Comparison of ENCODE assay signal across 28 cellular contexts in the genomic region with DNA sequence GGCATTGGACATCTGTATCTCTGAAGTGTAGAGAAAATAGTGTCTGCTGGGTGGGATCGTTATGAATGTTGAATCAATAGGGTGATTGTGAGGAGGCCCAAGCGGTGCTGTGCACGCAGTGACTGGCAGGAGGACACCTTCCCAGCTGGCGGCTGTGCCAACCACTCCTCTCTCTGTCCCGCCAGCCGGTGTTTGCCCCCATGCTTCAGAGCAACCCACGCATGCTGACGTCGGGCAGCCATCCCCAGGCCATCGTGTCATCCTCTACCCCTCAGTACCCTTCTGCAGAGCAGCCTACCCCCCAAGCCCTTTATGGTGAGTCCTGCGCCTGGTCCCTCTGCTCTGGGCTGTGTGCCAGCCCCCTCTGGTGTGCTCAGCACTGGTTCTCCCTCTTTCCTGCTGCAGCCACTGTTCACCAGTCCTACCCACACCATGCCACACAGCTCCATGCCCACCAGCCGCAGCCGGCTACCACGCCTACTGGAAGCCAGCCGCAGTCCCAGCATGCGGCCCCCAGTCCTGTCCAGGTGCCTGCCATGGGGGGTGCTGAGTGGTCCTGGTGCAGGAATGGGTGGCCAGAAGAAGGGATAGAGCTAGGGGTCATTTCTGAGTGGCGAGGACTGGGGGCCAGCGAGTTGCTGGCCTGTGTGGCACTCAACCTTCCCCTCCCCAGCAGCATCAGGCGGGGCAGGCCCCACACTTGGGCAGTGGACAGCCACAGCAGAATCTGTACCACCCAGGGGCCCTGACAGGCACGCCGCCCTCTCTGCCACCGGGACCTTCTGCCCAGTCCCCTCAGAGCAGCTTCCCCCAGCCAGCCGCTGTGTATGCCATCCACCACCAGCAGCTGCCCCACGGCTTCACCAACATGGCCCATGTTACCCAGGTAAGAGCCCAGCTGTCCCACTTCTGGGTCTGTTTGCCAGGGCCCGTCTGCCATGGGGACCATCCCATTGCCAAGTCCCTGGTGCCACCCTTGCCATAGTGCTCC. TPM values are rescaled to one million over a fixed set of nuclear protein-coding genes. Genes with fewer than 3 reads are reported as not detected.
DNase-seq lines count a peak whose midpoint lies in the region; ATAC-seq, FAIRE-seq and TF ChIP-seq lines count a peak whose summit lies in the region.
"Had no signal": no experiment of that assay in that cellular context is flagged by ENCODE, and none has a peak within 500 bp of the region (broad histone marks: within the 10 kb centered on the region; RNA-seq: fewer than 3 reads in every experiment).

No MANE protein-coding gene starts in this region.

- H3K4me2 ChIP-seq in astrocyte (ENCODE audit: low read length): no peak overlapping the region

- H3K27me3 ChIP-seq in astrocyte (ENCODE audit: insufficient read depth, low read length): no peaks in the 10 kb centered on the region
- no peaks in the 10 kb centered on the region for H3K27me3 ChIP-seq in left lung
- H3K27me3 ChIP-seq: neutrophil, right lobe of liver, transverse colon had no signal

- H3K27ac Mint-ChIP-seq in activated naive CD4-positive, alpha-beta T cell treated with anti-CD3 and anti-CD28 coated beads, Interleukin-2, amount 50 U/mL, for 24 hours: peak overlapping the region; percentile 2
- H3K27ac Mint-ChIP-seq in astrocyte (ENCODE audit: unreplicated experiment): peak overlapping the region; percentile 53
- H3K27ac Mint-ChIP-seq: activated CD4-positive, alpha-beta memory T cell treated with anti-CD3 and anti-CD28 coated beads, Interleukin-2, amount 10 ng/mL, durations not matched to agents 7 days and 5 days; CD8-positive, alpha-beta T cell had no signal

- FAIRE-seq in astrocyte (lab: Jason Lieb, UNC): no peak
- FAIRE-seq: islet of Langerhans had no signal

- peaks cover 19% of the 10 kb centered on the region for H3K36me3 Mint-ChIP-seq in activated naive CD4-positive, alpha-beta T cell treated with anti-CD3 and anti-CD28 coated beads, Interleukin-2, amount 50 U/mL, for 24 hours
- H3K36me3 Mint-ChIP-seq in astrocyte (ENCODE audit: low read depth, unreplicated experiment): peaks cover 31% of the 10 kb centered on the region

- intact Hi-C loops in mucosa of descending colon (cut with DNase I, micrococcal nuclease): no loop called here
- intact Hi-C loops in left lung (cut with DNase I): no loop called here

- H2AFZ ChIP-seq in astrocyte (ENCODE audit: low read depth, low read length): no peak overlapping the region

- H3K4me3 ChIP-seq in astrocyte (ENCODE audit: insufficient read depth, low read depth, low read length): no peak overlapping the region
- no peak overlapping the region for H3K4me3 ChIP-seq in mucosa of descending colon
- H3K4me3 ChIP-seq in left lung: no peak overlapping the region
- H3K4me3 ChIP-seq: coronary artery, right lobe of liver, transverse colon had no signal

- H3K9ac ChIP-seq in astrocyte (ENCODE audit: low read length): no peak overlapping the region

- H3K4me3 Mint-ChIP-seq in activated naive CD4-positive, alpha-beta T cell treated with anti-CD3 and anti-CD28 coated beads, Interleukin-2, amount 50 U/mL, for 24 hours: no peak overlapping the region
- H3K4me3 Mint-ChIP-seq in astrocyte (ENCODE audit: unreplicated experiment): peak overlapping the region; percentile 27
- H3K4me3 Mint-ChIP-seq: activated CD4-positive, alpha-beta memory T cell treated with anti-CD3 and anti-CD28 coated beads, Interleukin-2, amount 10 ng/mL, durations not matched to agents 7 days and 5 days; CD8-positive, alpha-beta T cell had no signal

- ATAC-seq in mucosa of descending colon: peak; percentile 9
- no peak for ATAC-seq in left lung
- ATAC-seq in HG02938 (IDR thresholded peaks at IDR 0.05; ENCODE audit: unreplicated experiment): no peak
- ATAC-seq: CD8-positive, alpha-beta T cell; PC-3 had no signal

- H3K4me1 Mint-ChIP-seq in activated naive CD4-positive, alpha-beta T cell treated with anti-CD3 and anti-CD28 coated beads, Interleukin-2, amount 50 U/mL, for 24 hours: peaks cover 16% of the 10 kb centered on the region
- H3K4me1 Mint-ChIP-seq in astrocyte (ENCODE audit: low read depth, unreplicated experiment): peaks cover 4% of the 10 kb centered on the region

- no peaks in the 10 kb centered on the region for H3K27me3 Mint-ChIP-seq in activated naive CD4-positive, alpha-beta T cell treated with anti-CD3 and anti-CD28 coated beads, Interleukin-2, amount 50 U/mL, for 24 hours
- H3K27me3 Mint-ChIP-seq in astrocyte (ENCODE audit: low read depth, unreplicated experiment): no peaks in the 10 kb centered on the region
- H3K27me3 Mint-ChIP-seq: activated CD4-positive, alpha-beta memory T cell treated with anti-CD3 and anti-CD28 coated beads, Interleukin-2, amount 10 ng/mL, durations not matched to agents 7 days and 5 days; naive B cell had no signal

- no peaks in the 10 kb centered on the region for H3K9me3 Mint-ChIP-seq in activated naive CD4-positive, alpha-beta T cell treated with anti-CD3 and anti-CD28 coated beads, Interleukin-2, amount 50 U/mL, for 24 hours
- H3K9me3 Mint-ChIP-seq in astrocyte (ENCODE audit: unreplicated experiment): no peaks in the 10 kb centered on the region
- H3K9me3 Mint-ChIP-seq: activated CD4-positive, alpha-beta memory T cell treated with anti-CD3 and anti-CD28 coated beads, Interleukin-2, amount 10 ng/mL, durations not matched to agents 7 days and 5 days; CD8-positive, alpha-beta T cell; naive B cell had no signal

- no peak for DNase-seq in activated naive CD4-positive, alpha-beta T cell treated with Interleukin-2 at 50 U/mL for 16 hours
- DNase-seq in GM20000 (ENCODE audit: low spot score) (peak; percentile 9), astrocyte (ENCODE audit: low read depth) (no peak), mucosa of descending colon (no peak), left lung (no peak), hepatic stellate cell (ENCODE audit: low spot score) (no peak)
- DNase-seq: activated CD4-positive, alpha-beta memory T cell treated with anti-CD3 and anti-CD28 coated beads, Interleukin-2, amount 10 ng/mL, durations not matched to agents 7 days and 5 days; activated naive CD4-positive, alpha-beta T cell treated with anti-CD3 and anti-CD28 coated beads, Interleukin-2, amount 50 U/mL, for 16 hours; activated T-cell treated with anti-CD3 and anti-CD28 coated beads for 4 hours; CD8-positive, alpha-beta T cell; DMS 273 treated with DMSO at 0.1 percent for 48 hours; effector CD8-positive, alpha-beta T cell; erythroblast; naive B cell; NCI-H1436 treated with DMSO at 0.1 percent for 48 hours; NCI-H2081 treated with DMSO at 0.1 percent for 48 hours; NCI-H2227 treated with DMSO at 0.1 percent for 48 hours; NCI-H526 treated with DMSO at 0.1 percent for 48 hours; PC-3; right lobe of liver; SHP77 treated with DMSO at 0.1 percent for 48 hours; stimulated activated CD8-positive, alpha-beta memory T cell treated with anti-CD3 and anti-CD28 coated beads, Interleukin-4, amount 100 ng/mL, for 48 hours; transverse colon had no signal

- TF ChIP-seq CTCF in GM20000 (IDR thresholded peaks at IDR 0.05; ENCODE audit: extremely low read depth, missing control alignments): no peak
- TF ChIP-seq CTCF in astrocyte (IDR thresholded peaks at IDR 0.05; ENCODE audit: insufficient read depth, low read depth, low read length): no peak
- TF ChIP-seq CTCF in mucosa of descending colon (IDR thresholded peaks at IDR 0.05): no peak
- TF ChIP-seq CTCF in left lung (IDR thresholded peaks at IDR 0.05): no peak

- peaks cover 57% of the 10 kb centered on the region for H3K36me3 ChIP-seq in astrocyte (ENCODE audit: insufficient read depth, low read length)
- H3K36me3 ChIP-seq in mucosa of descending colon (ENCODE audit: low read depth): peaks cover 36% of the 10 kb centered on the region
- H3K36me3 ChIP-seq in left lung: peaks cover 5 to 99% of the 10 kb centered on the region in 2 donors

- H3K9me3 ChIP-seq in astrocyte (ENCODE audit: insufficient read depth, low read depth, low read length) (no peaks in the 10 kb centered on the region), mucosa of descending colon (no peaks in the 10 kb centered on the region), left lung (no peaks in the 10 kb centered on the region)
- H3K9me3 ChIP-seq: neutrophil, right lobe of liver, transverse colon had no signal

- no peaks in the 10 kb centered on the region for H3K4me1 ChIP-seq in astrocyte (ENCODE audit: insufficient read depth, low read length)
- no peaks in the 10 kb centered on the region for H3K4me1 ChIP-seq in mucosa of descending colon (ENCODE audit: low read depth)
- H3K4me1 ChIP-seq in left lung: no peaks in the 10 kb centered on the region
- H3K4me1 ChIP-seq: right lobe of liver, transverse colon had no signal

- H4K20me1 ChIP-seq in astrocyte (ENCODE audit: insufficient read depth, low read length): peaks cover 69% of the 10 kb centered on the region

- no peak overlapping the region for H3K27ac ChIP-seq in astrocyte (ENCODE audit: low read depth, low read length)
- H3K27ac ChIP-seq in left lung: no peak overlapping the region
- H3K27ac ChIP-seq: coronary artery, neutrophil, right lobe of liver, transverse colon had no signal

- peaks cover 24% of the 10 kb centered on the region for H3K79me2 ChIP-seq in astrocyte (ENCODE audit: insufficient read depth, low read length)

RNA-seq across cellular contexts. Expression of a gene that starts 11.0 kb away (rescaled TPM):
- 136 and 147 TPM in 2 replicates for total RNA-seq in astrocyte
- 100 to 1,000 TPM; 182 to 248 (median 220) TPM for total RNA-seq in mucosa of descending colon
- 100 to 1,000 TPM; 146 to 176 TPM for total RNA-seq in left lung

RNA-seq across cellular contexts. Expression of a gene that starts 12.4 kb away (rescaled TPM):
- total RNA-seq in astrocyte: 169 and 191 TPM in 2 replicates
- 100 to 1,000 TPM; 102 to 108 (median 107) TPM for total RNA-seq in mucosa of descending colon
- 100 to 1,000 TPM; 114 to 153 TPM for total RNA-seq in left lung

RNA-seq across cellular contexts. Expression of a gene that starts 28.5 kb away (rescaled TPM):
- 27.6 and 34.2 TPM in 2 replicates for total RNA-seq in astrocyte
- 100 to 1,000 TPM in 1 of 3 donors, 10 to 100 TPM in 2; 83.5 to 107 (median 89.7) TPM for total RNA-seq in mucosa of descending colon
- 10 to 100 TPM; 36.9 to 42.4 TPM for total RNA-seq in left lung

RNA-seq across cellular contexts. Expression of a gene that starts 43.1 kb away (rescaled TPM):
- total RNA-seq in astrocyte: 1.0 and 2.0 TPM in 2 replicates
- 1 to 10 TPM in 2 of 3 donors, under 1 TPM in 1; 0.96 to 1.7 (median 1.6) TPM for total RNA-seq in mucosa of descending colon
- under 1 TPM; 0.38 to 0.68 TPM for total RNA-seq in left lung
